Comparison of ENCODE assay signal across 25 cellular contexts in genomic region chr10:31055573-31056251, GRCh38. TPM values are rescaled to one million over a fixed set of nuclear protein-coding genes. Genes with fewer than 3 reads are reported as not detected.
DNase-seq lines count a peak whose midpoint lies in the region; ATAC-seq and TF ChIP-seq lines count a peak whose summit lies in the region.
"Had no signal": no experiment of that assay in that cellular context is flagged by ENCODE, and none has a peak within 500 bp of the region (broad histone marks: within the 10 kb centered on the region; RNA-seq: fewer than 3 reads in every experiment).

No MANE protein-coding gene starts in this region.

- no peaks in the 10 kb centered on the region for H3K79me1 ChIP-seq in mesenchymal stem cell (replicated peaks; ENCODE audit: low read length, poor library complexity, severe bottlenecking)

- H3K27ac ChIP-seq in mesenchymal stem cell (ENCODE audit: low read length, poor library complexity, severe bottlenecking): no peak overlapping the region
- no peak overlapping the region for H3K27ac ChIP-seq in neural progenitor cell
- no peak overlapping the region for H3K27ac ChIP-seq in testis
- no peak overlapping the region for H3K27ac ChIP-seq in SJCRH30
- H3K27ac ChIP-seq: BLaER1 had no signal

- no peaks in the 10 kb centered on the region for H3K27me3 ChIP-seq in mesenchymal stem cell (ENCODE audit: control insufficient read depth in 1 of 2, insufficient read depth in 1 of 2, low read length in 2 of 2)
- H3K27me3 ChIP-seq in neural progenitor cell: no peaks in the 10 kb centered on the region
- H3K27me3 ChIP-seq in testis: no peaks in the 10 kb centered on the region
- no peaks in the 10 kb centered on the region for H3K27me3 ChIP-seq in SJCRH30
- H3K27me3 ChIP-seq: BE2C, BLaER1 had no signal

- peaks cover 6% of the 10 kb centered on the region for H3K4me1 Mint-ChIP-seq in endothelial cell (ENCODE audit: unreplicated experiment)
- no peaks in the 10 kb centered on the region for H3K4me1 Mint-ChIP-seq in neural progenitor cell
- H3K4me1 Mint-ChIP-seq: CD14-positive monocyte; CD8-positive, alpha-beta memory T cell had no signal

- H3K79me2 ChIP-seq in neural progenitor cell (ENCODE audit: low read depth): no peaks in the 10 kb centered on the region

- peaks cover 17% of the 10 kb centered on the region for H3K9me3 ChIP-seq in mesenchymal stem cell (ENCODE audit: control insufficient read depth, low read length)
- no peaks in the 10 kb centered on the region for H3K9me3 ChIP-seq in neural progenitor cell (ENCODE audit: low read depth)
- no peaks in the 10 kb centered on the region for H3K9me3 ChIP-seq in testis
- H3K9me3 ChIP-seq in SJCRH30 (replicated peaks): peaks cover 8% of the 10 kb centered on the region; the same call in 1 of the 2 replicates
- H3K9me3 ChIP-seq: BE2C, BLaER1 had no signal

- peak overlapping the region in 1 of 2 experiments; percentile 38 for H3K18ac ChIP-seq in mesenchymal stem cell (ENCODE audit: low read depth in 1 of 2, low read length in 2 of 2)

- no peak overlapping the region for H3K9ac ChIP-seq in mesenchymal stem cell (ENCODE audit: low read length)
- no peak overlapping the region for H3K9ac ChIP-seq in neural progenitor cell
- H3K9ac ChIP-seq: BLaER1 had no signal

- H3K9me3 Mint-ChIP-seq in endothelial cell (ENCODE audit: unreplicated experiment): no peaks in the 10 kb centered on the region
- peaks cover 7% of the 10 kb centered on the region for H3K9me3 Mint-ChIP-seq in neural progenitor cell

- H3K4me2 ChIP-seq in mesenchymal stem cell (ENCODE audit: low read length, poor library complexity, severe bottlenecking) (no peak overlapping the region), neural progenitor cell (no peak overlapping the region)
- H3K4me2 ChIP-seq: BLaER1 had no signal

- H2BK5ac ChIP-seq in mesenchymal stem cell (ENCODE audit: low read depth, low read length, poor library complexity, severe bottlenecking): no peak overlapping the region

- no peak overlapping the region for H2AFZ ChIP-seq in mesenchymal stem cell (ENCODE audit: low read depth, low read length)
- no peak overlapping the region for H2AFZ ChIP-seq in neural progenitor cell (replicated peaks)

- no peak overlapping the region for H3K23ac ChIP-seq in mesenchymal stem cell (ENCODE audit: low read length in 2 of 2)

- intact Hi-C loops in testis (cut with DNase I; ENCODE audit: low total_unique reads): no loop called here

- H2AK5ac ChIP-seq in mesenchymal stem cell (ENCODE audit: low read length, severe bottlenecking): no peak overlapping the region

- 91% methylated on average over 27 of the region's 27 CpGs for WGBS in mesenchymal stem cell
- 74 to 93% methylated on average over 3 to 24 of the region's 27 CpGs for WGBS in testis, 2 donors

- H3K4me3 Mint-ChIP-seq in endothelial cell (ENCODE audit: unreplicated experiment) (no peak overlapping the region), neural progenitor cell (no peak overlapping the region)
- H3K4me3 Mint-ChIP-seq: CD14-positive monocyte; CD4-positive, CD25-positive, alpha-beta regulatory T cell; CD8-positive, alpha-beta memory T cell had no signal

- peak overlapping the region in 1 of 2 experiments; percentile 41 for H3K14ac ChIP-seq in mesenchymal stem cell (ENCODE audit: low read length in 2 of 2)

- H3K4ac ChIP-seq in mesenchymal stem cell (ENCODE audit: low read depth in 1 of 2, low read length in 2 of 2): no peak overlapping the region

- H3K36me3 ChIP-seq in mesenchymal stem cell (ENCODE audit: control insufficient read depth in 1 of 2, insufficient read depth in 2 of 2, low read depth in 1 of 2, low read length in 2 of 2) (no peaks in the 10 kb centered on the region), neural progenitor cell (no peaks in the 10 kb centered on the region), testis (ENCODE audit: low read depth, missing control alignments) (no peaks in the 10 kb centered on the region), SJCRH30 (no peaks in the 10 kb centered on the region)
- H3K36me3 ChIP-seq: BE2C, BLaER1 had no signal

- no peak for TF ChIP-seq POLR2A in testis (IDR thresholded peaks at IDR 0.05)

- peaks cover 2% of the 10 kb centered on the region for H3K27me3 Mint-ChIP-seq in endothelial cell (ENCODE audit: unreplicated experiment)
- no peaks in the 10 kb centered on the region for H3K27me3 Mint-ChIP-seq in neural progenitor cell (ENCODE audit: insufficient read depth, low read depth)

- peak overlapping the region; percentile 28 for H3K27ac Mint-ChIP-seq in endothelial cell (ENCODE audit: unreplicated experiment)
- peak overlapping the region; percentile 15 for H3K27ac Mint-ChIP-seq in neural progenitor cell
- H3K27ac Mint-ChIP-seq: CD14-positive monocyte; CD4-positive, CD25-positive, alpha-beta regulatory T cell; CD8-positive, alpha-beta memory T cell had no signal

- H3F3A ChIP-seq in neural progenitor cell (ENCODE audit: low read depth): no peaks in the 10 kb centered on the region

- ATAC-seq in GM21360 (IDR thresholded peaks at IDR 0.05; ENCODE audit: unreplicated experiment): no peak
- ATAC-seq: GM12878 had no signal

- peak overlapping the region; percentile 15 for H4K91ac ChIP-seq in mesenchymal stem cell (ENCODE audit: low read length)

- DNase-seq in endothelial cell (ENCODE audit: low spot score) (no peak), mesenchymal stem cell (no peak), neural progenitor cell (ENCODE audit: low spot score) (no peak), testis (no peak), SJCRH30 (no peak), NCI-H2196 (lab: John Stamatoyannopoulos, UW; ENCODE audit: unreplicated experiment) (no peak)
- DNase-seq: 8988T; ACHN; BE2C; C1 segment of cervical spinal cord; CD4-positive, alpha-beta memory T cell; CD4-positive, CD25-positive, alpha-beta regulatory T cell; CD8-positive, alpha-beta memory T cell; COR-L47; DMS 273 treated with DMSO at 0.1 percent for 48 hours; DMS153; DMS53; DMS79; DND-41; EL; GDM1 had no signal

- no peaks in the 10 kb centered on the region for H4K20me1 ChIP-seq in neural progenitor cell (ENCODE audit: low read depth)
- H4K20me1 ChIP-seq: BLaER1 had no signal

- H3K4me3 ChIP-seq in mesenchymal stem cell (ENCODE audit: insufficient read depth in 1 of 2, low read depth in 1 of 2, low read length in 2 of 2) (no peak overlapping the region), neural progenitor cell (no peak overlapping the region), testis (peak overlapping the region; percentile 5 to 10), SJCRH30 (no peak overlapping the region)
- H3K4me3 ChIP-seq: BLaER1, GM12878 had no signal

- no peak overlapping the region for H2BK12ac ChIP-seq in mesenchymal stem cell (ENCODE audit: low read length in 2 of 2)

- H3K36me3 Mint-ChIP-seq in endothelial cell (ENCODE audit: low read depth, unreplicated experiment) (peaks cover 4% of the 10 kb centered on the region), neural progenitor cell (no peaks in the 10 kb centered on the region)
- H3K36me3 Mint-ChIP-seq: CD14-positive monocyte; CD4-positive, alpha-beta memory T cell; CD4-positive, CD25-positive, alpha-beta regulatory T cell; CD8-positive, alpha-beta memory T cell had no signal

- H3K4me1 ChIP-seq in mesenchymal stem cell (ENCODE audit: control insufficient read depth, insufficient read depth, low read depth, low read length): peaks cover 3% of the 10 kb centered on the region
- H3K4me1 ChIP-seq in neural progenitor cell: no peaks in the 10 kb centered on the region
- no peaks in the 10 kb centered on the region for H3K4me1 ChIP-seq in testis
- H3K4me1 ChIP-seq in SJCRH30: no peaks in the 10 kb centered on the region
- H3K4me1 ChIP-seq: BE2C, BLaER1 had no signal

- H4K8ac ChIP-seq in mesenchymal stem cell (ENCODE audit: low read length): no peak overlapping the region

- TF ChIP-seq CTCF in endothelial cell (IDR thresholded peaks at IDR 0.05; ENCODE audit: unreplicated experiment): no peak
- TF ChIP-seq CTCF in neural progenitor cell (IDR thresholded peaks at IDR 0.05): no peak
- no peak for TF ChIP-seq CTCF in testis (IDR thresholded peaks at IDR 0.05)

- no peak overlapping the region for H2BK15ac ChIP-seq in mesenchymal stem cell (ENCODE audit: low read depth, poor library complexity, severe bottlenecking)

- H2BK120ac ChIP-seq in mesenchymal stem cell (ENCODE audit: low read depth, low read length): no peak overlapping the region

RNA-seq across cellular contexts. Expression of gene ZNF438, which starts 24.0 kb away (rescaled TPM):
- total RNA-seq in endothelial cell (ENCODE audit: unreplicated experiment): 4.3 TPM
- polyA plus RNA-seq in mesenchymal stem cell (2013, experiment 1 of 2): 3.4 TPM
- polyA plus RNA-seq in mesenchymal stem cell (2013, experiment 2 of 2): 3.5 TPM
- total RNA-seq in neural progenitor cell (ENCODE audit: low replicate concordance): 1.3 and 4.5 TPM in 2 replicates
- 10 to 100 TPM; 15.3 to 17.8 TPM for total RNA-seq in testis
- polyA plus RNA-seq in testis (ENCODE audit: insufficient read depth, low read depth, low replicate concordance): 16.2 TPM
- 1.5 and 2.2 TPM in 2 replicates for total RNA-seq in SJCRH30 (2014; rRNA removed; shearing (Covaris generic))

Comparison
In these comparisons a context has a peak if more than half of its experiments do, and no peak if none do; other contexts are left out.
1. H3K4me3 ChIP-seq: peak in testis (2 of 2); none in mesenchymal stem cell (0 of 2), neural progenitor cell (single experiment) and SJCRH30 (single experiment).